10 cellular contexts compared by ENCODE assay signal in genomic region chr18:9741821-9742541, GRCh38. TPM values are rescaled to one million over a fixed set of nuclear protein-coding genes. Genes with fewer than 3 reads are reported as not detected.
DNase-seq lines count a peak whose midpoint lies in the region; ATAC-seq and TF ChIP-seq lines count a peak whose summit lies in the region.
"Had no signal": no experiment of that assay in that cellular context is flagged by ENCODE, and none has a peak within 500 bp of the region (broad histone marks: within the 10 kb centered on the region; RNA-seq: fewer than 3 reads in every experiment).

No MANE protein-coding gene starts in this region.

- no peak for TF ChIP-seq CTCF in cardiac fibroblast (IDR thresholded peaks at IDR 0.05; ENCODE audit: low read depth, low read length)

- DNase-seq in HT-29 (ENCODE audit: low spot score) (peak; percentile 21), cardiac fibroblast (ENCODE audit: low read depth in 2 of 2) (peak; percentile 33 to 88), islet precursor cell (peak; percentile 92), HUDEP-2 (lab: John Stamatoyannopoulos, UW; ENCODE audit: unreplicated experiment in 76 of 76) (no peak)
- DNase-seq in effector CD4-positive, alpha-beta T cell = no peak
- no peak for DNase-seq in activated naive CD4-positive, alpha-beta T cell treated with anti-CD3 and anti-CD28 coated beads, Interleukin-2, amount 50 U/mL, for 16 hours
- DNase-seq: activated CD8-positive, alpha-beta memory T cell treated with anti-CD3 and anti-CD28 coated beads, Interleukin-2, amount 10 ng/mL, durations not matched to agents 7 days and 5 days; gastrocnemius medialis had no signal

- no peak overlapping the region for H3K4me3 ChIP-seq in cardiac fibroblast (replicated peaks in 1 of 2; ENCODE audit: low read depth in 2 of 2, low read length in 2 of 2)
- H3K4me3 ChIP-seq: gastrocnemius medialis had no signal

- ATAC-seq in GM18502 (IDR thresholded peaks at IDR 0.05; ENCODE audit: poor library complexity, unreplicated experiment) = no peak
- ATAC-seq: activated CD8-positive, alpha-beta memory T cell treated with anti-CD3 and anti-CD28 coated beads, Interleukin-2, amount 10 ng/mL, durations not matched to agents 7 days and 5 days; gastrocnemius medialis had no signal

- H3K27ac ChIP-seq in temporal lobe (ENCODE audit: low read depth, low read length) = peak overlapping the region; percentile 21

RNA-seq across cellular contexts. Expression of gene RAB31, which starts 33.9 kb away (rescaled TPM):
- total RNA-seq in HT-29 (2014; rRNA removed; shearing (Covaris generic)) = 1.7 and 1.9 TPM in 2 replicates
- total RNA-seq in temporal lobe = 27.3 TPM
- total RNA-seq: activated CD8-positive, alpha-beta memory T cell treated with anti-CD3 and anti-CD28 coated beads, Interleukin-2, amount 10 ng/mL, durations not matched to agents 7 days and 5 days had no signal

Comparison
In these comparisons a context has a peak if more than half of its experiments do, and no peak if none do; other contexts are left out.
1. DNase-seq: peak in HT-29 (single experiment), cardiac fibroblast (2 of 2) and islet precursor cell (single experiment); none in effector CD4-positive, alpha-beta T cell (single experiment), HUDEP-2 (0 of 76) and activated naive CD4-positive, alpha-beta T cell treated with anti-CD3 and anti-CD28 coated beads, Interleukin-2, amount 50 U/mL, for 16 hours (single experiment).